In genomic region chr7:15720849-15721471, GRCh38 we compare ENCODE assay signal across 9 cellular contexts. TPM values are rescaled to one million over a fixed set of nuclear protein-coding genes. Genes with fewer than 3 reads are reported as not detected.
A peak's percentile ranks its signal among the peaks of the same experiment; 100 is the strongest.
DNase-seq lines count a peak whose midpoint lies in the region; ATAC-seq and TF ChIP-seq lines count a peak whose summit lies in the region.
"Had no signal": no experiment of that assay in that cellular context is flagged by ENCODE, and none has a peak within 500 bp of the region (broad histone marks: within the 10 kb centered on the region; RNA-seq: fewer than 3 reads in every experiment).

No MANE protein-coding gene starts in this region.

- H3K36me3 ChIP-seq in SU-DHL-6 (ENCODE audit: low read length) (no peaks in the 10 kb centered on the region), stomach (no peaks in the 10 kb centered on the region)

- no peaks in the 10 kb centered on the region for H3K4me1 ChIP-seq in stomach

- DNase-seq in NCI-H2171 treated with DMSO at 0.1 percent for 48 hours (lab: John Stamatoyannopoulos, UW): peak; percentile 50
- DNase-seq in NCI-H2171 (lab: John Stamatoyannopoulos, UW): no peak
- peak; percentile 63 for DNase-seq in LoVo (ENCODE audit: low spot score)
- peak; percentile 47 for DNase-seq in globus pallidus (ENCODE audit: low spot score)
- no peak for DNase-seq in stomach
- DNase-seq in activated T-helper 2 cell treated with anti-CD3 and anti-CD28 coated beads, Interferon-gamma antibody, Interleukin-2, Interleukin-4, amounts not matched to agents 10 μg/mL and 5 μg/mL and 100 μg/mL, durations not matched to agents 14 hours and 24 hours and 36 hours (ENCODE audit: low spot score): no peak

- no peaks in the 10 kb centered on the region for H3K9me2 ChIP-seq in SU-DHL-6 (replicated peaks; ENCODE audit: insufficient read depth, low read length)

- WGBS in stomach, 5 donors: 38 to 43% (median 40%) methylated on average over 5 of the region's 5 CpGs

- intact Hi-C loops in stomach (cut with DNase I; ENCODE audit: low total_unique reads): no loop called here
- intact Hi-C loops in activated T-helper 2 cell treated with anti-CD3 and anti-CD28 coated beads, Interferon-gamma antibody, Interleukin-2, Interleukin-4, amounts not matched to agents 10 μg/mL and 5 μg/mL and 100 μg/mL, durations not matched to agents 14 hours and 24 hours and 36 hours (cut with micrococcal nuclease): no loop called here

- no peak overlapping the region for H3K4me2 ChIP-seq in SU-DHL-6 (ENCODE audit: low read depth, low read length, poor library complexity, severe bottlenecking)

- H3K4me1 Mint-ChIP-seq in activated T-helper 2 cell treated with anti-CD3 and anti-CD28 coated beads, Interferon-gamma antibody, Interleukin-2, Interleukin-4, amounts not matched to agents 10 μg/mL and 5 μg/mL and 100 μg/mL, durations not matched to agents 14 hours and 24 hours and 36 hours (ENCODE audit: low read depth): no peaks in the 10 kb centered on the region

- H3F3A ChIP-seq in SU-DHL-6 (ENCODE audit: insufficient read depth): no peaks in the 10 kb centered on the region

- no peaks in the 10 kb centered on the region for H4K20me1 ChIP-seq in SU-DHL-6 (ENCODE audit: low read depth, low read length)

- H3K36me3 Mint-ChIP-seq in activated T-helper 2 cell treated with anti-CD3 and anti-CD28 coated beads, Interferon-gamma antibody, Interleukin-2, Interleukin-4, amounts not matched to agents 10 μg/mL and 5 μg/mL and 100 μg/mL, durations not matched to agents 14 hours and 24 hours and 36 hours (ENCODE audit: low read depth): no peaks in the 10 kb centered on the region
- H3K36me3 Mint-ChIP-seq: activated naive CD4-positive, alpha-beta T cell treated with anti-CD3 and anti-CD28 coated beads, Interleukin-2, amount 50 U/mL, for 72 hours had no signal

- no peaks in the 10 kb centered on the region for H3K9me3 Mint-ChIP-seq in activated T-helper 2 cell treated with anti-CD3 and anti-CD28 coated beads, Interferon-gamma antibody, Interleukin-2, Interleukin-4, amounts not matched to agents 10 μg/mL and 5 μg/mL and 100 μg/mL, durations not matched to agents 14 hours and 24 hours and 36 hours

- no peaks in the 10 kb centered on the region for H3K79me2 ChIP-seq in SU-DHL-6 (ENCODE audit: insufficient read depth, low read length)

- no peaks in the 10 kb centered on the region for H3K27me3 Mint-ChIP-seq in activated T-helper 2 cell treated with anti-CD3 and anti-CD28 coated beads, Interferon-gamma antibody, Interleukin-2, Interleukin-4, amounts not matched to agents 10 μg/mL and 5 μg/mL and 100 μg/mL, durations not matched to agents 14 hours and 24 hours and 36 hours (ENCODE audit: low read depth)

- H3K9me3 ChIP-seq in SU-DHL-6 (ENCODE audit: insufficient read depth, low read length) (no peaks in the 10 kb centered on the region), stomach (no peaks in the 10 kb centered on the region)

- H2AFZ ChIP-seq in SU-DHL-6 (ENCODE audit: low read depth, low read length, severe bottlenecking): no peak overlapping the region

- H3K27ac Mint-ChIP-seq in activated T-helper 2 cell treated with anti-CD3 and anti-CD28 coated beads, Interferon-gamma antibody, Interleukin-2, Interleukin-4, amounts not matched to agents 10 μg/mL and 5 μg/mL and 100 μg/mL, durations not matched to agents 14 hours and 24 hours and 36 hours: no peak overlapping the region
- H3K27ac Mint-ChIP-seq: activated naive CD4-positive, alpha-beta T cell treated with anti-CD3 and anti-CD28 coated beads, Interleukin-2, amount 50 U/mL, for 72 hours had no signal

- no peak overlapping the region for H3K4me3 Mint-ChIP-seq in activated T-helper 2 cell treated with anti-CD3 and anti-CD28 coated beads, Interferon-gamma antibody, Interleukin-2, Interleukin-4, amounts not matched to agents 10 μg/mL and 5 μg/mL and 100 μg/mL, durations not matched to agents 14 hours and 24 hours and 36 hours (ENCODE audit: low read depth)

- no peak for ATAC-seq in GM19395 (IDR thresholded peaks at IDR 0.05; ENCODE audit: unreplicated experiment)
- ATAC-seq: activated naive CD4-positive, alpha-beta T cell treated with anti-CD3 and anti-CD28 coated beads, Interleukin-2, amount 50 U/mL, for 72 hours had no signal

- TF ChIP-seq POLR2A in stomach (IDR thresholded peaks at IDR 0.05): no peak

- no peak overlapping the region for H3K9ac ChIP-seq in SU-DHL-6 (ENCODE audit: low read length)

- H3K27ac ChIP-seq in SU-DHL-6 (ENCODE audit: low read depth, low read length): no peak overlapping the region
- no peak overlapping the region for H3K27ac ChIP-seq in stomach

- TF ChIP-seq CTCF in SU-DHL-6 (IDR thresholded peaks at IDR 0.05; ENCODE audit: insufficient read depth, low read length, poor library complexity, severe bottlenecking) (peak; percentile 95), stomach (IDR thresholded peaks at IDR 0.05) (peak in 4 of 7 experiments; percentile 23 to 61 (median 37))

- H3K27me3 ChIP-seq in SU-DHL-6 (ENCODE audit: low read length) (no peaks in the 10 kb centered on the region), stomach (no peaks in the 10 kb centered on the region)

- no peak for TF ChIP-seq EP300 in stomach (IDR thresholded peaks at IDR 0.05)

- H3K4me3 ChIP-seq in SU-DHL-6 (ENCODE audit: insufficient read depth, low read length, poor library complexity, severe bottlenecking) (no peak overlapping the region), stomach (no peak overlapping the region)

RNA-seq across cellular contexts. Expression of gene MEOX2, which starts 34.5 kb away (rescaled TPM):
- 10 to 100 TPM in 1 of 5 donors, under 1 TPM in 1, not detected in 3; 0.29 to 13.8 TPM for total RNA-seq in stomach
- polyA plus RNA-seq in stomach: under 1 TPM in 2 of 3 donors, not detected in 1; 0.12 to 0.85 TPM
- not detected in 2 replicates for total RNA-seq in activated T-helper 2 cell treated with anti-CD3 and anti-CD28 coated beads, Interferon-gamma antibody, Interleukin-2, Interleukin-4, amounts not matched to agents 10 μg/mL and 5 μg/mL and 100 μg/mL, durations not matched to agents 14 hours and 24 hours and 36 hours
- total RNA-seq: activated naive CD4-positive, alpha-beta T cell treated with anti-CD3 and anti-CD28 coated beads, Interleukin-2, amount 50 U/mL, for 72 hours had no signal

Comparison
In these comparisons a context has a peak if more than half of its experiments do, and no peak if none do; other contexts are left out.
1. DNase-seq: peak in NCI-H2171 treated with DMSO at 0.1 percent for 48 hours (single experiment), LoVo (single experiment) and globus pallidus (single experiment); none in NCI-H2171 (single experiment), stomach (single experiment) and activated T-helper 2 cell treated with anti-CD3 and anti-CD28 coated beads, Interferon-gamma antibody, Interleukin-2, Interleukin-4, amounts not matched to agents 10 μg/mL and 5 μg/mL and 100 μg/mL, durations not matched to agents 14 hours and 24 hours and 36 hours (single experiment).